Comparison of ENCODE assay signal across 16 cellular contexts in genomic region chr2:152165780-152166179, GRCh38.
"Had no signal": no experiment of that assay in that cellular context is flagged by ENCODE, and none has a peak within 500 bp of the region (broad histone marks: within the 10 kb centered on the region; RNA-seq: fewer than 3 reads in every experiment).

No MANE protein-coding gene starts in this region.

- ATAC-seq: foreskin keratinocyte had no signal

- H3K27me3 ChIP-seq: cardiac muscle cell, colonic mucosa, foreskin keratinocyte, ovary, testis, uterus had no signal

- H3K36me3 ChIP-seq: cardiac muscle cell, colonic mucosa, ovary, uterus had no signal

- H3K27ac ChIP-seq: cardiac muscle cell, colonic mucosa, foreskin keratinocyte, testis had no signal

- H3K9me3 Mint-ChIP-seq: activated CD4-positive, alpha-beta T cell treated with anti-CD3 and anti-CD28 coated beads, Interleukin-2, amount 10 ng/mL, durations not matched to agents 24 days and 14 days had no signal

- H3K9me3 ChIP-seq: colonic mucosa, ovary, testis, uterus had no signal

- DNase-seq: activated CD4-positive, alpha-beta T cell treated with anti-CD3 and anti-CD28 coated beads, Interleukin-2, amount 10 ng/mL, durations not matched to agents 24 days and 14 days; colonic mucosa; foreskin keratinocyte; head of caudate nucleus; mesendoderm; stimulated activated CD4-positive, alpha-beta T cell treated with anti-CD3 and anti-CD28 coated beads, Interleukin-4, amount 100 ng/mL, for 1 hour; stimulated activated CD8-positive, alpha-beta memory T cell treated with anti-CD3 and anti-CD28 coated beads, Interleukin-4, amount 100 ng/mL, for 48 hours; stimulated activated naive CD8-positive, alpha-beta T cell treated with anti-CD3 and anti-CD28 coated beads, Interleukin-15, Interleukin-2, amounts not matched to agents 100 U/mL and 50 U/mL, for 24 hours; SW 1271; T-helper 9 cell; testis; uterus had no signal

- H3K4me1 ChIP-seq: colonic mucosa, foreskin keratinocyte had no signal

- H3K4me3 ChIP-seq: cardiac muscle cell, colonic mucosa, ovary, testis, uterus had no signal

- H3K27me3 Mint-ChIP-seq: activated CD4-positive, alpha-beta T cell treated with anti-CD3 and anti-CD28 coated beads, Interleukin-2, amount 10 ng/mL, durations not matched to agents 24 days and 14 days had no signal

- H3K27ac Mint-ChIP-seq: activated CD4-positive, alpha-beta T cell treated with anti-CD3 and anti-CD28 coated beads, Interleukin-2, amount 10 ng/mL, durations not matched to agents 24 days and 14 days; activated naive CD4-positive, alpha-beta T cell treated with anti-CD3 and anti-CD28 coated beads, Interleukin-2, amount 50 U/mL, for 72 hours had no signal

- H3K4me3 Mint-ChIP-seq: neural crest cell had no signal
